ENCODE assay signal across 2 cellular contexts in the genomic region with DNA sequence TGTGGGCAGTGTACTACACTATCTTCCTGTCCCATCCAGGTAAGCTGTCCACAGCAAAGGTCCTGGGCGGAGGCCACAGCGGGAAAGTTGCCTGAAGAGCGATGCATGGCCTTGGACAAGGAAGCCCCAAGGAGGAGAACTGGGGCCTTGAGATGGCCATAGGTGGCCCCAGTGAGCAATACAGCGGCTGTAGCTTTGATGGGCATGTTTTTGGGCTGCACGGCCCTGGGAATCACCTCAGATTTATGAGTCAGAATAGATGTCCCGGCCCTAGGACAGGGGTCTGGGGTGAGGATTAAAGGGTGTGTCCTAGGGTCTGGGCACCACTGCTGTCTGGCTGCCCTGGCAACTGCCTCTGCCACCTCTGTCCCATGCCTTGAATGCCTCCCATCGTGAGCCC.
TF ChIP-seq lines count a peak whose summit lies in the region.

No MANE protein-coding gene starts in this region.

TF ChIP-seq in HCT116, 20 proteins besides CTCF, POLR2A, EP300 and RAD21:
- TF ChIP-seq SIN3A (IDR thresholded peaks at IDR 0.05; ENCODE audit: low read depth), result no peak
- no peak for TF ChIP-seq ELF1 (IDR thresholded peaks at IDR 0.05; ENCODE audit: borderline replicate concordance, low read depth)
- TF ChIP-seq, protein P1, sequence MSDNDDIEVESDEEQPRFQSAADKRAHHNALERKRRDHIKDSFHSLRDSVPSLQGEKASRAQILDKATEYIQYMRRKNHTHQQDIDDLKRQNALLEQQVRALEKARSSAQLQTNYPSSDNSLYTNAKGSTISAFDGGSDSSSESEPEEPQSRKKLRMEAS (IDR thresholded peaks at IDR 0.05), result no peak
- no peak for TF ChIP-seq CBX3 (IDR thresholded peaks at IDR 0.05; ENCODE audit: low read depth)
- TF ChIP-seq, protein P2, sequence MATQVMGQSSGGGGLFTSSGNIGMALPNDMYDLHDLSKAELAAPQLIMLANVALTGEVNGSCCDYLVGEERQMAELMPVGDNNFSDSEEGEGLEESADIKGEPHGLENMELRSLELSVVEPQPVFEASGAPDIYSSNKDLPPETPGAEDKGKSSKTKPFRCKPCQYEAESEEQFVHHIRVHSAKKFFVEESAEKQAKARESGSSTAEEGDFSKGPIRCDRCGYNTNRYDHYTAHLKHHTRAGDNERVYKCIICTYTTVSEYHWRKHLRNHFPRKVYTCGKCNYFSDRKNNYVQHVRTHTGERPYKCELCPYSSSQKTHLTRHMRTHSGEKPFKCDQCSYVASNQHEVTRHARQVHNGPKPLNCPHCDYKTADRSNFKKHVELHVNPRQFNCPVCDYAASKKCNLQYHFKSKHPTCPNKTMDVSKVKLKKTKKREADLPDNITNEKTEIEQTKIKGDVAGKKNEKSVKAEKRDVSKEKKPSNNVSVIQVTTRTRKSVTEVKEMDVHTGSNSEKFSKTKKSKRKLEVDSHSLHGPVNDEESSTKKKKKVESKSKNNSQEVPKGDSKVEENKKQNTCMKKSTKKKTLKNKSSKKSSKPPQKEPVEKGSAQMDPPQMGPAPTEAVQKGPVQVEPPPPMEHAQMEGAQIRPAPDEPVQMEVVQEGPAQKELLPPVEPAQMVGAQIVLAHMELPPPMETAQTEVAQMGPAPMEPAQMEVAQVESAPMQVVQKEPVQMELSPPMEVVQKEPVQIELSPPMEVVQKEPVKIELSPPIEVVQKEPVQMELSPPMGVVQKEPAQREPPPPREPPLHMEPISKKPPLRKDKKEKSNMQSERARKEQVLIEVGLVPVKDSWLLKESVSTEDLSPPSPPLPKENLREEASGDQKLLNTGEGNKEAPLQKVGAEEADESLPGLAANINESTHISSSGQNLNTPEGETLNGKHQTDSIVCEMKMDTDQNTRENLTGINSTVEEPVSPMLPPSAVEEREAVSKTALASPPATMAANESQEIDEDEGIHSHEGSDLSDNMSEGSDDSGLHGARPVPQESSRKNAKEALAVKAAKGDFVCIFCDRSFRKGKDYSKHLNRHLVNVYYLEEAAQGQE (IDR thresholded peaks at IDR 0.05; ENCODE audit: low read depth), result no peak
- no peak for TF ChIP-seq CEBPB (IDR thresholded peaks at IDR 0.05; ENCODE audit: low read depth)
TF ChIP-seq in HCT116: peak in this region for 0.

TF ChIP-seq in K562, 482 proteins besides CTCF, POLR2A, EP300 and RAD21:
- TF ChIP-seq L3MBTL2 (IDR thresholded peaks at IDR 0.05), result no peak
- peak in 1 of 2 experiments; percentile 80; a peak in 1 of 3 replicates for TF ChIP-seq CBX3 (IDR thresholded peaks at IDR 0.05; ENCODE audit: borderline replicate concordance in 1 of 2, low read length in 2 of 2)
- TF ChIP-seq CBX5 (IDR thresholded peaks at IDR 0.05; ENCODE audit: borderline replicate concordance, low read depth), result 0 out of 2 replicates have a peak, but pooled peaks have one; percentile 62
